7 cellular contexts compared by ENCODE assay signal in the genomic region with DNA sequence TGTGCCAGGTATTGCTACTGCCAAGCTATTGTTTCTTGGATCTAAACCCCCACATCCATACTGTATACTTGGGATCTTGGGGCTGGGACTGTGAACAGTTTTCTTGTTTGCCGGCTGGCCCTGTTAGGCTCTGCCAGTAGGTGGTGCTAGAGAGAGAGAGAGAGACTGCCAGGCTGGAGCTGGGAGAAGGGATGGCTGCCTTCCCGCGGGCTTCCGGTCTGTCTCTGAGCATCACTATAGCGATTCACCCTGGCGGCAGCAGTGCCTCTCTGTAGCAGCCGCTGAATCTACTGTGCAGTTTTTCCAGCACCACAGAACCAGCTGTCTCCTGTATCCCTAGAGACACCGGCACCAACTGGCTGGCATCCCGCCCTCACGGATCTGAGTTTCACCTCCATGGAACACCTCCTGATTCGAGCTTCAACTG.
DNase-seq lines count a peak whose midpoint lies in the region; ATAC-seq and TF ChIP-seq lines count a peak whose summit lies in the region.

No MANE protein-coding gene starts in this region.

- H3K36me3 Mint-ChIP-seq in activated CD4-positive, alpha-beta T cell treated with anti-CD3 and anti-CD28 coated beads, Interleukin-2, amount 10 ng/mL, durations not matched to agents 24 days and 14 days (ENCODE audit: low read depth), result no peaks in the 10 kb centered on the region

- H3K4me1 Mint-ChIP-seq in activated CD4-positive, alpha-beta T cell treated with anti-CD3 and anti-CD28 coated beads, Interleukin-2, amount 10 ng/mL, durations not matched to agents 24 days and 14 days, result no peaks in the 10 kb centered on the region

- peak; percentile 94 for TF ChIP-seq CTCF in GM12872 (IDR thresholded peaks at IDR 0.05; ENCODE audit: insufficient read depth, low read depth, low read length)

- no peak overlapping the region for H3K4me3 Mint-ChIP-seq in activated CD4-positive, alpha-beta T cell treated with anti-CD3 and anti-CD28 coated beads, Interleukin-2, amount 10 ng/mL, durations not matched to agents 24 days and 14 days

- peaks cover 5% of the 10 kb centered on the region for H3K9me3 Mint-ChIP-seq in activated CD4-positive, alpha-beta T cell treated with anti-CD3 and anti-CD28 coated beads, Interleukin-2, amount 10 ng/mL, durations not matched to agents 24 days and 14 days

- no peak overlapping the region for H3K27ac Mint-ChIP-seq in activated CD4-positive, alpha-beta T cell treated with anti-CD3 and anti-CD28 coated beads, Interleukin-2, amount 10 ng/mL, durations not matched to agents 24 days and 14 days

- H3K27me3 Mint-ChIP-seq in activated CD4-positive, alpha-beta T cell treated with anti-CD3 and anti-CD28 coated beads, Interleukin-2, amount 10 ng/mL, durations not matched to agents 24 days and 14 days, result peaks cover 5% of the 10 kb centered on the region

- intact Hi-C loops in activated CD4-positive, alpha-beta T cell treated with anti-CD3 and anti-CD28 coated beads, Interleukin-2, amount 10 ng/mL, durations not matched to agents 24 days and 14 days (cut with micrococcal nuclease), result no loop called here

- ATAC-seq in HG02642 (IDR thresholded peaks at IDR 0.05; ENCODE audit: poor library complexity, unreplicated experiment), result peak; percentile 70

- DNase-seq in NCI-H2171 treated with DMSO at 0.1 percent for 48 hours (lab: John Stamatoyannopoulos, UW) (peak; percentile 92), mucosa of gallbladder (ENCODE audit: low spot score) (peak; percentile 42), stromal cell of bone marrow (ENCODE audit: low read depth) (peak; percentile 26)
- peak; percentile 88 for DNase-seq in activated CD4-positive, alpha-beta T cell treated with anti-CD3 and anti-CD28 coated beads, Interleukin-2, amount 10 ng/mL, durations not matched to agents 24 days and 14 days
- peak; percentile 2 for DNase-seq in effector CD8-positive, alpha-beta T cell (lab: John Stamatoyannopoulos, UW)

Comparison
In these comparisons a context has a peak if more than half of its experiments do, and no peak if none do; other contexts are left out.
1. Peak in every context shown above with its lines: DNase-seq and ATAC-seq.
2. DNase-seq: peak in every context shown above with its lines; median percentile 92 in NCI-H2171 treated with DMSO at 0.1 percent for 48 hours; 88 in activated CD4-positive, alpha-beta T cell treated with anti-CD3 and anti-CD28 coated beads, Interleukin-2, amount 10 ng/mL, durations not matched to agents 24 days and 14 days; 42 in mucosa of gallbladder; 26 in stromal cell of bone marrow; 2 in effector CD8-positive, alpha-beta T cell.